ENCODE assay signal across 16 cellular contexts in genomic region chr22:35685731-35686130, GRCh38.
DNase-seq lines count a peak whose midpoint lies in the region; TF ChIP-seq lines count a peak whose summit lies in the region.
"Had no signal": no experiment of that assay in that cellular context is flagged by ENCODE, and none has a peak within 500 bp of the region (broad histone marks: within the 10 kb centered on the region; RNA-seq: fewer than 3 reads in every experiment).

No MANE protein-coding gene starts in this region.

- peak overlapping the region; percentile 55 for H3K9ac ChIP-seq in SU-DHL-6 (ENCODE audit: low read length)

- peak overlapping the region; percentile 95 for H3K27ac ChIP-seq in SU-DHL-6 (ENCODE audit: low read depth, low read length)
- H3K27ac ChIP-seq: HL-60 had no signal

- peak overlapping the region; percentile 75 for H3K4me2 ChIP-seq in SU-DHL-6 (ENCODE audit: low read depth, low read length, poor library complexity, severe bottlenecking)

- H3K79me2 ChIP-seq in SU-DHL-6 (ENCODE audit: insufficient read depth, low read length): no peaks in the 10 kb centered on the region

- H3K9me2 ChIP-seq in SU-DHL-6 (replicated peaks; ENCODE audit: insufficient read depth, low read length): no peaks in the 10 kb centered on the region

- no peaks in the 10 kb centered on the region for H3K36me3 ChIP-seq in SU-DHL-6 (ENCODE audit: low read length)
- H3K36me3 ChIP-seq: Peyer's patch had no signal

- peak; percentile 50 for DNase-seq in ELR (ENCODE audit: low read depth)
- peak; percentile 89 for DNase-seq in left kidney (ENCODE audit: low read depth, low spot score)
- DNase-seq in NCI-H1048 (lab: John Stamatoyannopoulos, UW): no peak
- DNase-seq in medulla oblongata (ENCODE audit: extremely low spot score): no peak
- no peak for DNase-seq in activated CD8-positive, alpha-beta memory T cell treated with anti-CD3 and anti-CD28 coated beads, Interleukin-2, amount 50 U/mL, for 48 hours
- DNase-seq in NCI-H82 treated with DMSO at 0.1 percent for 48 hours (lab: John Stamatoyannopoulos, UW; ENCODE audit: unreplicated experiment): no peak
- DNase-seq: Caco-2, DMS153, GOT3, NCI-H1417 treated with DMSO at 0.1 percent for 48 hours, NCI-H2029 treated with DMSO at 0.1 percent for 48 hours, NCI-H82, SHP77 treated with DMSO at 0.1 percent for 48 hours had no signal

- H3F3A ChIP-seq in SU-DHL-6 (ENCODE audit: insufficient read depth): peaks cover 32% of the 10 kb centered on the region

- H3K27me3 ChIP-seq in SU-DHL-6 (ENCODE audit: low read length): no peaks in the 10 kb centered on the region
- H3K27me3 ChIP-seq: Peyer's patch had no signal

- peaks cover 7% of the 10 kb centered on the region; the same call in 1 of the 2 replicates for H3K9me3 ChIP-seq in SU-DHL-6 (ENCODE audit: insufficient read depth, low read length)
- H3K9me3 ChIP-seq: Peyer's patch had no signal

- peak overlapping the region; percentile 34 for H3K4me3 ChIP-seq in SU-DHL-6 (ENCODE audit: insufficient read depth, low read length, poor library complexity, severe bottlenecking)
- H3K4me3 ChIP-seq: Peyer's patch had no signal

- no peak for TF ChIP-seq CTCF in SU-DHL-6 (IDR thresholded peaks at IDR 0.05; ENCODE audit: insufficient read depth, low read length, poor library complexity, severe bottlenecking)

- no peaks in the 10 kb centered on the region for H4K20me1 ChIP-seq in SU-DHL-6 (ENCODE audit: low read depth, low read length)

- peak overlapping the region; percentile 46 for H2AFZ ChIP-seq in SU-DHL-6 (ENCODE audit: low read depth, low read length, severe bottlenecking)

Comparison
In these comparisons a context has a peak if more than half of its experiments do, and no peak if none do; other contexts are left out.
1. DNase-seq: peak in ELR (single experiment) and left kidney (single experiment); none in NCI-H1048 (single experiment), medulla oblongata (single experiment), activated CD8-positive, alpha-beta memory T cell treated with anti-CD3 and anti-CD28 coated beads, Interleukin-2, amount 50 U/mL, for 48 hours (single experiment) and NCI-H82 treated with DMSO at 0.1 percent for 48 hours (single experiment).